ENCODE assay signal across 8 cellular contexts in the genomic region with DNA sequence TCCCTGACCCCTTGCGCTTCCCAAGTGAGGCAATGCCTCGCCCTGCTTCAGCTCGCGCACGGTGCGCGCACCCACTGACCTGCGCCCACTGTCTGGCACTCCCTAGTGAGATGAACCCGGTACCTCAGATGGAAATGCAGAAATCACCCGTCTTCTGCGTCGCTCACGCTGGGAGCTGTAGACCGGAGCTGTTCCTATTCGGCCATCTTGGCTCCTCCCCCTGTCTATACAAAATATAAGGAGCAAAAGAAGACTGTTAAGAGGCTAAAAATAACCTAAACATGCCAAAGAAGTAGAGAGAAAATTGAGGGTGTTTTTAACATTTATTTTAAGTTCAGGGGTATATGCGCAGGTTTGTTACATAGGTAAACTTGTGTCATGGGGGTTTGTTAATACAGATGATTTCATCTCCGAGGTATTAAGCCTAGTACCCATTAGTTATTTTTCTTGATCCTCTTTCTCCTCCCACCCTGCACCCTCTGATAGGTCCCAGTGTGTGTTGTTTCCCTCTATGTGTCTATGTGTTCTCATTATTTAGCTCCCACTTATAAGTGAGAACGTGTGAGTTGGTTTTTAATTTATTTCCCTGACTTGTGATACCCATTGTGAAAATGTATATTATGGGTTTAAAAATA.
DNase-seq lines count a peak whose midpoint lies in the region; ATAC-seq lines count a peak whose summit lies in the region.
"Not testable (repeated sequence)": the region's sequence is repeated elsewhere in the genome, so short reads cannot be mapped to it uniquely, and the experiment has no call there.

No MANE protein-coding gene starts in this region.

- not testable (repeated sequence) for H3K36me3 ChIP-seq in HUES48 (ENCODE audit: control insufficient read depth, insufficient read depth, low read length); iPS-18a (ENCODE audit: control insufficient read depth, low read depth, low read length)

- not testable (repeated sequence) for H3K4me1 Mint-ChIP-seq in activated naive CD4-positive, alpha-beta T cell treated with anti-CD3 and anti-CD28 coated beads, Interleukin-2, amount 50 U/mL, for 24 hours
- H3K4me1 Mint-ChIP-seq in stimulated activated effector memory CD8-positive, alpha-beta T cell treated with anti-CD3 and anti-CD28 coated beads, Interleukin-12 subunit alpha, Interleukin-12 subunit beta, amount 100 ng/mL, for 72 hours: peaks cover 27% of the 10 kb centered on the region

- not testable (repeated sequence) for H3K27me3 ChIP-seq in HUES48 (ENCODE audit: control insufficient read depth, insufficient read depth, low read length); iPS-18a (ENCODE audit: control insufficient read depth, insufficient read depth, low read length)

- H3K27ac ChIP-seq in HUES48 (ENCODE audit: low read depth, low read length); iPS-18a (ENCODE audit: low read length): not testable (repeated sequence)

- DNase-seq in DMS114 treated with DMSO at 0.1 percent for 48 hours (lab: John Stamatoyannopoulos, UW; ENCODE audit: unreplicated experiment): peak; percentile 8
- DNase-seq in NCI-H526 (lab: John Stamatoyannopoulos, UW): peak; percentile 57 to 60
- not testable (repeated sequence) for DNase-seq in stimulated activated effector memory CD8-positive, alpha-beta T cell treated with anti-CD3 and anti-CD28 coated beads, Interleukin-12 subunit alpha, Interleukin-12 subunit beta, amount 100 ng/mL, for 72 hours (ENCODE audit: low spot score in 2 of 2)

- not testable (repeated sequence) for H3K36me3 Mint-ChIP-seq in activated naive CD4-positive, alpha-beta T cell treated with anti-CD3 and anti-CD28 coated beads, Interleukin-2, amount 50 U/mL, for 24 hours; stimulated activated effector memory CD8-positive, alpha-beta T cell treated with anti-CD3 and anti-CD28 coated beads, Interleukin-12 subunit alpha, Interleukin-12 subunit beta, amount 100 ng/mL, for 72 hours

- not testable (repeated sequence) for H3K27me3 Mint-ChIP-seq in activated naive CD4-positive, alpha-beta T cell treated with anti-CD3 and anti-CD28 coated beads, Interleukin-2, amount 50 U/mL, for 24 hours

- H3K27ac Mint-ChIP-seq in activated naive CD4-positive, alpha-beta T cell treated with anti-CD3 and anti-CD28 coated beads, Interleukin-2, amount 50 U/mL, for 24 hours: peak overlapping the region; percentile 23
- H3K27ac Mint-ChIP-seq in stimulated activated effector memory CD8-positive, alpha-beta T cell treated with anti-CD3 and anti-CD28 coated beads, Interleukin-12 subunit alpha, Interleukin-12 subunit beta, amount 100 ng/mL, for 72 hours: peak overlapping the region; percentile 9

- not testable (repeated sequence) for H3K9ac ChIP-seq in HUES48 (ENCODE audit: low read depth, low read length)
- peak overlapping the region; percentile 32 for H3K9ac ChIP-seq in iPS-18a (ENCODE audit: low read length)

- not testable (repeated sequence) for H3K4me1 ChIP-seq in HUES48 (ENCODE audit: control insufficient read depth, insufficient read depth, low read length); iPS-18a (ENCODE audit: control insufficient read depth, low read depth, low read length)

- not testable (repeated sequence) for H3K9me3 Mint-ChIP-seq in activated naive CD4-positive, alpha-beta T cell treated with anti-CD3 and anti-CD28 coated beads, Interleukin-2, amount 50 U/mL, for 24 hours; stimulated activated effector memory CD8-positive, alpha-beta T cell treated with anti-CD3 and anti-CD28 coated beads, Interleukin-12 subunit alpha, Interleukin-12 subunit beta, amount 100 ng/mL, for 72 hours

- not testable (repeated sequence) for H3K9me3 ChIP-seq in HUES48 (ENCODE audit: control insufficient read depth, insufficient read depth, low read length); iPS-18a (ENCODE audit: control insufficient read depth, low read depth, low read length)

- not testable (repeated sequence) for H3K4me3 Mint-ChIP-seq in activated naive CD4-positive, alpha-beta T cell treated with anti-CD3 and anti-CD28 coated beads, Interleukin-2, amount 50 U/mL, for 24 hours; stimulated activated effector memory CD8-positive, alpha-beta T cell treated with anti-CD3 and anti-CD28 coated beads, Interleukin-12 subunit alpha, Interleukin-12 subunit beta, amount 100 ng/mL, for 72 hours

- ATAC-seq in GM19328 (IDR thresholded peaks at IDR 0.05; ENCODE audit: unreplicated experiment): peak; percentile 15
- peak; percentile 9 for ATAC-seq in HG02852 (IDR thresholded peaks at IDR 0.05; ENCODE audit: unreplicated experiment)
- ATAC-seq in stimulated activated effector memory CD8-positive, alpha-beta T cell treated with anti-CD3 and anti-CD28 coated beads, Interleukin-12 subunit alpha, Interleukin-12 subunit beta, amount 100 ng/mL, for 72 hours: not testable (repeated sequence)

- peak overlapping the region; percentile 39; the same call in 1 of the 2 replicates for H3K4me3 ChIP-seq in HUES48 (ENCODE audit: low read depth, low read length)
- H3K4me3 ChIP-seq in iPS-18a (ENCODE audit: low read length): peak overlapping the region; percentile 50
